In the genomic region with DNA sequence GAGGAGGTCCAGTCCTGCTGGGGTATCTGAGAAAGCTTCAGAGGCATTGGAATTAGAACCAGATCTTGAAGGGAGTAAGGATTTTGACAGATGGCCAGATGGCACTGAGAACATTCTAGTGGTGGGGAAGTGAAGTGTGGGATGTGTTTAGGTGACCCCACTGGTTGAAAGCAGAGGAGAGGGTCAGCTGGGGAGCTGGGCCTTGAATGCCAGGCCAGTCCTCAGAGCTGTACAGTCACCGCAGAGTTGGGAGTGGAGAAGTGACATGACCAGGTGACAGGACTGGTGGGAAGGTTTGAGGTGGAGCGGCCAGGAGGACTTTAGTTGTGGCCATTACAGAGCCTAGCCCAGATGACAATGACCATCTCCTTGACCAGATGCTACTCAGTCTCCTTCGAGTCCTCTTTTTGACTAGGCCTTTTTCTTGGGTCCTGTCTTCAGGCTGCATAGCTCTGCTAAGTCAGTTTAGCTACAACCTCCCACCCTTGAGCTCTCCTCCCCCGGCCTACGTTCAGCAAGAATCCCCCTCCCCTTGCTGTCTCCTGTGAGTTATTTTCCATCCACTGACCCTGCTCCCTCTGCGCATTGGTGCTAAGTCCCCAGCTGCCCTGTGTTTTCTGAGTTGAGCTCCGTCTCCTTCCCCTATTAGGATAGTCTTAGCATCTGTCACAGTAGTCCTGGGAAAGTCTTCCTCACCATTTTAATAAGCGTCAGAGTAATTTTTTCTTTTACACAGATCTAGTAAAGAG, we compare ENCODE assay signal across 17 cellular contexts.
"Had no signal": no experiment of that assay in that cellular context is flagged by ENCODE, and none has a peak within 500 bp of the region (broad histone marks: within the 10 kb centered on the region; RNA-seq: fewer than 3 reads in every experiment).

No MANE protein-coding gene starts in this region.

- H3K9me3 ChIP-seq: neutrophil, SK-N-SH had no signal

- H3K4me2 ChIP-seq: SK-N-SH had no signal

- H3K9me3 Mint-ChIP-seq: effector memory CD8-positive, alpha-beta T cell had no signal

- H3K27ac ChIP-seq: ascending aorta, neutrophil, upper lobe of right lung had no signal

- H3K27me3 ChIP-seq: ascending aorta, neutrophil, upper lobe of right lung had no signal

- H3K4me3 Mint-ChIP-seq: activated naive CD8-positive, alpha-beta T cell treated with anti-CD3 and anti-CD28 coated beads, Interleukin-2, amount 50 U/mL, for 24 hours; activated T-cell treated with anti-CD3 and anti-CD28 coated beads, Interleukin-2, amount 50 U/mL, for 24 hours; T-helper 17 cell had no signal

- ATAC-seq: activated CD4-positive, CD25-positive, alpha-beta regulatory T cell treated with anti-CD3 and anti-CD28 coated beads, Interleukin-2, amount 50 U/mL, for 24 hours; activated naive CD8-positive, alpha-beta T cell treated with anti-CD3 and anti-CD28 coated beads, Interleukin-2, amount 50 U/mL, for 24 hours; effector memory CD8-positive, alpha-beta T cell; left lobe of liver; stimulated activated naive CD8-positive, alpha-beta T cell treated with anti-CD3 and anti-CD28 coated beads, Interleukin-15, Interleukin-2, amounts not matched to agents 100 U/mL and 50 U/mL, for 24 hours; T-helper 17 cell; upper lobe of right lung had no signal

- H3K27me3 Mint-ChIP-seq: activated naive CD8-positive, alpha-beta T cell treated with anti-CD3 and anti-CD28 coated beads, Interleukin-2, amount 50 U/mL, for 24 hours; activated T-cell treated with anti-CD3 and anti-CD28 coated beads, Interleukin-2, amount 50 U/mL, for 24 hours; effector memory CD8-positive, alpha-beta T cell; T-helper 17 cell had no signal

- H3K36me3 ChIP-seq: ascending aorta, neutrophil, upper lobe of right lung had no signal

- H3K27ac Mint-ChIP-seq: activated naive CD8-positive, alpha-beta T cell treated with anti-CD3 and anti-CD28 coated beads, Interleukin-2, amount 50 U/mL, for 24 hours; activated T-cell treated with anti-CD3 and anti-CD28 coated beads, Interleukin-2, amount 50 U/mL, for 24 hours; effector memory CD8-positive, alpha-beta T cell; T-helper 17 cell had no signal

- H3K9ac ChIP-seq: SK-N-SH had no signal

- DNase-seq: activated gamma-delta T cell treated with Interleukin-2 at 50 U/mL for 16 hours; activated naive CD8-positive, alpha-beta T cell treated with anti-CD3 and anti-CD28 coated beads, Interleukin-2, amount 50 U/mL, for 24 hours; activated T-cell treated with anti-CD3 and anti-CD28 coated beads, Interleukin-2, amount 50 U/mL, for 24 hours; central memory CD4-positive, alpha-beta T cell; effector memory CD8-positive, alpha-beta T cell; immature natural killer cell; retina; SK-N-SH; stimulated activated CD4-positive, alpha-beta T cell treated with anti-CD3 and anti-CD28 coated beads, Interleukin-4, amount 100 ng/mL, for 1 hour; stimulated activated CD8-positive, alpha-beta memory T cell treated with anti-CD3 and anti-CD28 coated beads, Interleukin-4, amount 100 ng/mL, for 48 hours; stimulated activated naive CD8-positive, alpha-beta T cell treated with anti-CD3 and anti-CD28 coated beads, Interleukin-15, Interleukin-2, amounts not matched to agents 100 U/mL and 50 U/mL, for 24 hours; T-helper 17 cell; upper lobe of right lung had no signal

- H3K4me3 ChIP-seq: ascending aorta, upper lobe of right lung had no signal
